8 cellular contexts compared by ENCODE assay signal in the genomic region with DNA sequence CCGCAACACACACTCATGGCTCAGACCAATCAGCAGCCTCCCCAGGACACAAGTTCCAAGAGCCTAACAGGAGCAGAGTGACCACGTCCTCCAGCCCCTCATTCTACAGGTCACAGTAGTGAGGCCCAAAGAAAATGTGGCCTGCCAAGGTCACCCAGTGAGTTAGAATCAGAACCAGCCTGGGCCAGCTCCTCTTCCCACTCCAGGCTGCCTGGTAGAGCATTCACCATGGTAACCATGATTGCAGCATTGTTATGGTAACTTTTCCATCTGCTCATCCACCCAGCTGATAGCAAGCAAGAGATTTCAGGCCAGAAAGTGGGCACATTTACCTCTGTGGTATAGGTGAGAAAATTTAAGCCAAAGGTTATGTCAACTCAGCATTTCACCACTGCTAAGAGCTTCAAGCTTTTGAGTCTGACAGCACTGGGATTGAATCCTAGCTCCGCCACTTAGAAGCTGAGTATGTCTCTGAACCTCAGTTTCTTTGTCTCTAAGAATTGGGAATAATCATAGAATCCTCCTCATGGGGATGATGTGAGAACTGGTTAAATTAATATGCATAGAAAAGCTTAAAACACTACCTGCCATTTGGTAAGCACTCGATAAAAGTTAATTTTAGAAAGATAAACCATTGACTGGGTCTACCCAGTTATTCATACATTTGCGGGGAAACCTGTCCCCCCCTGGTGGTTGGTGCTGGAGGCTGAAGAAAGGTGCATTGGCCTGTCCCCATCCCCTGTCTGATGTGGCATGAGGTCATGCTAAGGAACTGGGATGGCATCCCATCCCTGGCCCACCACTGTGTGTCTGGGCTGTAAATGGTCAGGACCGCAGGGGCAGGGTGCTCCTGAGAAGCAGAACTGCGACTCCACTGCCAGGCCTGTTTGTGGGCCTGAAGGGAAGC.
DNase-seq lines count a peak whose midpoint lies in the region; ATAC-seq and TF ChIP-seq lines count a peak whose summit lies in the region.

No MANE protein-coding gene starts in this region.

- DNase-seq in GM12864 (ENCODE audit: low read depth): no peak
- peak; percentile 49 for DNase-seq in adipocyte (ENCODE audit: low read depth)
- DNase-seq in NCI-H510A (lab: John Stamatoyannopoulos, UW): no peak
- DNase-seq in midbrain (lab: John Stamatoyannopoulos, UW): no peak

- H3K4me3 ChIP-seq in GM12864 (ENCODE audit: low read depth, low read length): no peak overlapping the region
- H3K4me3 ChIP-seq in Loucy (ENCODE audit: low read length, poor library complexity, severe bottlenecking): no peak overlapping the region
- no peak overlapping the region for H3K4me3 ChIP-seq in adipocyte (ENCODE audit: low read length)
- H3K4me3 ChIP-seq in liver (ENCODE audit: low read depth in 1 of 3, low read length in 3 of 3): no peak overlapping the region

- H3K36me3 ChIP-seq in Loucy (ENCODE audit: insufficient read depth, low read length) (no peaks in the 10 kb centered on the region), adipocyte (ENCODE audit: control insufficient read depth, insufficient read depth, low read length, severe bottlenecking) (peaks cover 14% of the 10 kb centered on the region), liver (ENCODE audit: control insufficient read depth in 4 of 4, insufficient read depth in 3 of 4, low read depth in 1 of 4, low read length in 3 of 4) (no peaks in the 10 kb centered on the region)

- no peak overlapping the region for H3K9ac ChIP-seq in Loucy (ENCODE audit: low read depth, low read length, poor library complexity, severe bottlenecking)
- H3K9ac ChIP-seq in adipocyte (ENCODE audit: low read length): no peak overlapping the region
- H3K9ac ChIP-seq in liver (ENCODE audit: low read depth in 1 of 2, low read length in 2 of 2): no peak overlapping the region

- no peaks in the 10 kb centered on the region for H4K20me1 ChIP-seq in Loucy (ENCODE audit: insufficient read depth, low read length, poor library complexity, severe bottlenecking)

- H3K79me2 ChIP-seq in Loucy (ENCODE audit: insufficient read depth, low read length): no peaks in the 10 kb centered on the region

- TF ChIP-seq CTCF in GM12864 (IDR thresholded peaks at IDR 0.05; ENCODE audit: low read depth, low read length, missing control alignments): peak; percentile 49
- peak; percentile 77 for TF ChIP-seq CTCF in Loucy (conservative IDR thresholded peaks at IDR 0.05; ENCODE audit: low read length)
- no peak for TF ChIP-seq CTCF in liver (IDR thresholded peaks at IDR 0.05; ENCODE audit: low read depth, low read length, missing input control)

- no peak overlapping the region for H3K27ac ChIP-seq in liver (ENCODE audit: low read depth in 1 of 2, low read length in 2 of 2)

- no peak overlapping the region for H3K4me2 ChIP-seq in Loucy (ENCODE audit: low read depth, low read length, poor library complexity, severe bottlenecking)

- H3K9me2 ChIP-seq in Loucy (replicated peaks; ENCODE audit: low read depth, low read length): no peaks in the 10 kb centered on the region

- ATAC-seq in GM21526 (IDR thresholded peaks at IDR 0.05; ENCODE audit: low FRiP score, unreplicated experiment): no peak
- no peak for ATAC-seq in HG03280 (IDR thresholded peaks at IDR 0.05; ENCODE audit: unreplicated experiment)

- H3K27me3 ChIP-seq in Loucy (ENCODE audit: insufficient read depth, low read length, poor library complexity, severe bottlenecking) (no peaks in the 10 kb centered on the region), adipocyte (replicated peaks; ENCODE audit: control insufficient read depth, insufficient read depth, low read length) (no peaks in the 10 kb centered on the region), liver (ENCODE audit: control insufficient read depth in 4 of 4, insufficient read depth in 4 of 4, low read length in 3 of 4) (no peaks in the 10 kb centered on the region)

- H3K9me3 ChIP-seq in Loucy (ENCODE audit: insufficient read depth, low read depth, low read length): no peaks in the 10 kb centered on the region
- H3K9me3 ChIP-seq in adipocyte (ENCODE audit: control insufficient read depth, low read length): no peaks in the 10 kb centered on the region
- H3K9me3 ChIP-seq in liver (ENCODE audit: control insufficient read depth in 4 of 4, low read length in 3 of 4): no peaks in the 10 kb centered on the region

- H2AFZ ChIP-seq in Loucy (ENCODE audit: low read length): no peak overlapping the region

- no peaks in the 10 kb centered on the region for H3K4me1 ChIP-seq in Loucy (ENCODE audit: insufficient read depth, low read length, poor library complexity, severe bottlenecking)
- peaks cover 41% of the 10 kb centered on the region for H3K4me1 ChIP-seq in adipocyte (ENCODE audit: control insufficient read depth, insufficient read depth, low read length)
- no peaks in the 10 kb centered on the region for H3K4me1 ChIP-seq in liver (ENCODE audit: control insufficient read depth in 4 of 4, insufficient read depth in 4 of 4, low read length in 3 of 4)

- H3F3A ChIP-seq in Loucy (ENCODE audit: low read depth): no peaks in the 10 kb centered on the region

- 92% methylated on average over 7 of the region's 7 CpGs for WGBS in liver

- peak; percentile 13 to 64 for TF ChIP-seq RAD21 in liver (IDR thresholded peaks at IDR 0.05)

TF ChIP-seq in liver, 16 proteins besides CTCF, POLR2A, EP300 and RAD21:
- no peak for TF ChIP-seq FOXA1 (IDR thresholded peaks at IDR 0.05)
- TF ChIP-seq, protein P1, sequence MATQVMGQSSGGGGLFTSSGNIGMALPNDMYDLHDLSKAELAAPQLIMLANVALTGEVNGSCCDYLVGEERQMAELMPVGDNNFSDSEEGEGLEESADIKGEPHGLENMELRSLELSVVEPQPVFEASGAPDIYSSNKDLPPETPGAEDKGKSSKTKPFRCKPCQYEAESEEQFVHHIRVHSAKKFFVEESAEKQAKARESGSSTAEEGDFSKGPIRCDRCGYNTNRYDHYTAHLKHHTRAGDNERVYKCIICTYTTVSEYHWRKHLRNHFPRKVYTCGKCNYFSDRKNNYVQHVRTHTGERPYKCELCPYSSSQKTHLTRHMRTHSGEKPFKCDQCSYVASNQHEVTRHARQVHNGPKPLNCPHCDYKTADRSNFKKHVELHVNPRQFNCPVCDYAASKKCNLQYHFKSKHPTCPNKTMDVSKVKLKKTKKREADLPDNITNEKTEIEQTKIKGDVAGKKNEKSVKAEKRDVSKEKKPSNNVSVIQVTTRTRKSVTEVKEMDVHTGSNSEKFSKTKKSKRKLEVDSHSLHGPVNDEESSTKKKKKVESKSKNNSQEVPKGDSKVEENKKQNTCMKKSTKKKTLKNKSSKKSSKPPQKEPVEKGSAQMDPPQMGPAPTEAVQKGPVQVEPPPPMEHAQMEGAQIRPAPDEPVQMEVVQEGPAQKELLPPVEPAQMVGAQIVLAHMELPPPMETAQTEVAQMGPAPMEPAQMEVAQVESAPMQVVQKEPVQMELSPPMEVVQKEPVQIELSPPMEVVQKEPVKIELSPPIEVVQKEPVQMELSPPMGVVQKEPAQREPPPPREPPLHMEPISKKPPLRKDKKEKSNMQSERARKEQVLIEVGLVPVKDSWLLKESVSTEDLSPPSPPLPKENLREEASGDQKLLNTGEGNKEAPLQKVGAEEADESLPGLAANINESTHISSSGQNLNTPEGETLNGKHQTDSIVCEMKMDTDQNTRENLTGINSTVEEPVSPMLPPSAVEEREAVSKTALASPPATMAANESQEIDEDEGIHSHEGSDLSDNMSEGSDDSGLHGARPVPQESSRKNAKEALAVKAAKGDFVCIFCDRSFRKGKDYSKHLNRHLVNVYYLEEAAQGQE (IDR thresholded peaks at IDR 0.05): no peak
- TF ChIP-seq EGR1 (IDR thresholded peaks at IDR 0.05; ENCODE audit: low read depth in 2 of 2): no peak
- no peak for TF ChIP-seq GABPA (IDR thresholded peaks at IDR 0.05 in 1 of 2, conservative IDR thresholded peaks at IDR 0.05 in 1 of 2)
- no peak for TF ChIP-seq TAF1 (conservative IDR thresholded peaks at IDR 0.05)
- no peak for TF ChIP-seq SP1 (IDR thresholded peaks at IDR 0.05)
- no peak for TF ChIP-seq FOXA2 (IDR thresholded peaks at IDR 0.05)
- no peak for TF ChIP-seq HNF4G (IDR thresholded peaks at IDR 0.05)
- no peak for TF ChIP-seq HNF4A (conservative IDR thresholded peaks at IDR 0.05)
- TF ChIP-seq, protein P2, sequence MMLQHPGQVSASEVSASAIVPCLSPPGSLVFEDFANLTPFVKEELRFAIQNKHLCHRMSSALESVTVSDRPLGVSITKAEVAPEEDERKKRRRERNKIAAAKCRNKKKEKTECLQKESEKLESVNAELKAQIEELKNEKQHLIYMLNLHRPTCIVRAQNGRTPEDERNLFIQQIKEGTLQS (IDR thresholded peaks at IDR 0.05): no peak
TF ChIP-seq in liver: peak in this region for 0.
